Comparison of ENCODE assay signal across 9 cellular contexts in the genomic region with DNA sequence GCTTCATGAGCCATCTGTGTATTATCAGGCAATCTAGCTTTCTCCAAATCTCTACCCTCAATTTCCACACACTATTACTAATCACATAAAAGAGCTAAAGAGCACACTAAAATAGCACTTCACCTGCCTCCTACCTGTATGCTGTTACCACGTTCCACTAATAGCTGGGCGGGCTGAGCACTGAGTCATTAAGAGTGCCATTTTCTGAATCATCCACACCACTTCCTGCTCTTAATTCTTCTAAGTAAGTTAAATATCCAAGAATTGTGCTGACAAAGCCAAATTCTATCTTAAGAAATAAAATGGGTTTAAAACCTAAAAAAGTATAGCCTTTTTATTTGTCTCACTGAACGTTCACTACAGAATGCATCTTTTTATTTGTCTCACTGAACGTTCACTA. TPM values are rescaled to one million over a fixed set of nuclear protein-coding genes. Genes with fewer than 3 reads are reported as not detected.
DNase-seq lines count a peak whose midpoint lies in the region; ATAC-seq and TF ChIP-seq lines count a peak whose summit lies in the region.
"Had no signal": no experiment of that assay in that cellular context is flagged by ENCODE, and none has a peak within 500 bp of the region (broad histone marks: within the 10 kb centered on the region; RNA-seq: fewer than 3 reads in every experiment).

No MANE protein-coding gene starts in this region.

- no peak for TF ChIP-seq POLR2A in spleen (IDR thresholded peaks at IDR 0.05)

- H3K27ac Mint-ChIP-seq in activated naive CD8-positive, alpha-beta T cell treated with anti-CD3 and anti-CD28 coated beads, Interleukin-2, amount 50 U/mL, for 24 hours = peak overlapping the region; percentile 89

- peak; percentile 99 for ATAC-seq in activated naive CD8-positive, alpha-beta T cell treated with anti-CD3 and anti-CD28 coated beads, Interleukin-2, amount 50 U/mL, for 24 hours
- no peak for ATAC-seq in HG03108 (IDR thresholded peaks at IDR 0.05; ENCODE audit: unreplicated experiment)

- H3K27me3 ChIP-seq in tibial artery (no peaks in the 10 kb centered on the region), spleen (replicated peaks in 1 of 7) (no peaks in the 10 kb centered on the region)

- no peaks in the 10 kb centered on the region for H3K9me3 Mint-ChIP-seq in activated naive CD8-positive, alpha-beta T cell treated with anti-CD3 and anti-CD28 coated beads, Interleukin-2, amount 50 U/mL, for 24 hours

- H3K27ac ChIP-seq in tibial artery (no peak overlapping the region), spleen (no peak overlapping the region)

- H3K4me1 Mint-ChIP-seq in activated naive CD8-positive, alpha-beta T cell treated with anti-CD3 and anti-CD28 coated beads, Interleukin-2, amount 50 U/mL, for 24 hours = peaks cover 54% of the 10 kb centered on the region

- TF ChIP-seq CTCF in tibial artery (IDR thresholded peaks at IDR 0.05) (no peak), spleen (IDR thresholded peaks at IDR 0.05 in 8 of 11, conservative IDR thresholded peaks at IDR 0.05 in 3 of 11) (no peak)

- H3K27me3 Mint-ChIP-seq in activated naive CD8-positive, alpha-beta T cell treated with anti-CD3 and anti-CD28 coated beads, Interleukin-2, amount 50 U/mL, for 24 hours = no peaks in the 10 kb centered on the region

- WGBS in spleen, 5 donors = 70 to 75% (median 72%) methylated on average over 4 of the region's 4 CpGs

- DNase-seq in ELR (ENCODE audit: low read depth) (peak; percentile 72), SW480 (ENCODE audit: low spot score) (peak; percentile 80), tibial artery (no peak), spleen (no peak), NCI-H2227 (lab: John Stamatoyannopoulos, UW; ENCODE audit: unreplicated experiment) (no peak)
- peak; percentile 48 for DNase-seq in activated naive CD8-positive, alpha-beta T cell treated with anti-CD3 and anti-CD28 coated beads, Interleukin-2, amount 50 U/mL, for 24 hours
- DNase-seq in stimulated activated CD4-positive, alpha-beta T cell treated with anti-CD3 and anti-CD28 coated beads, Interleukin-12 subunit alpha, Interleukin-12 subunit beta, amount 100 ng/mL, for 24 hours (ENCODE audit: low read depth in 2 of 2) = peak; percentile 46 to 60
- DNase-seq: NCI-H1105 had no signal

- H3K9me3 ChIP-seq in tibial artery (no peaks in the 10 kb centered on the region), spleen (no peaks in the 10 kb centered on the region)

- intact Hi-C loops in tibial artery (cut with DNase I; ENCODE audit: low total_unique reads) (no loop called here), spleen (cut with DNase I; ENCODE audit: low total_unique reads) (no loop called here)

- H3K36me3 ChIP-seq in tibial artery (peaks cover 57 to 88% (median 70%) of the 10 kb centered on the region in 3 donors), spleen (peaks cover 4 to 100% (median 89%) of the 10 kb centered on the region in 6 donors)

- H3K4me3 ChIP-seq in tibial artery = no peak overlapping the region
- H3K4me3 ChIP-seq in spleen = no peak overlapping the region

- peaks cover 71% of the 10 kb centered on the region for H3K36me3 Mint-ChIP-seq in activated naive CD8-positive, alpha-beta T cell treated with anti-CD3 and anti-CD28 coated beads, Interleukin-2, amount 50 U/mL, for 24 hours (ENCODE audit: low read depth)

- H3K4me1 ChIP-seq in tibial artery (no peaks in the 10 kb centered on the region), spleen (peaks cover 0 to 7% (median 0%) of the 10 kb centered on the region in 6 donors)

- peak overlapping the region; percentile 22 for H3K4me3 Mint-ChIP-seq in activated naive CD8-positive, alpha-beta T cell treated with anti-CD3 and anti-CD28 coated beads, Interleukin-2, amount 50 U/mL, for 24 hours

RNA-seq across cellular contexts. Expression of a gene that starts 35.7 kb away (rescaled TPM):
- total RNA-seq in spleen = 10 to 100 TPM; 19.3 to 32.8 (median 28.0) TPM
- polyA plus RNA-seq in spleen = 10 to 100 TPM in 1 of 3 donors, 1 to 10 TPM in 2; 7.4 to 10.0 (median 7.5) TPM

Comparison
In these comparisons a context has a peak if more than half of its experiments do, and no peak if none do; other contexts are left out.
1. DNase-seq: peak in ELR (single experiment), SW480 (single experiment), activated naive CD8-positive, alpha-beta T cell treated with anti-CD3 and anti-CD28 coated beads, Interleukin-2, amount 50 U/mL, for 24 hours (single experiment) and stimulated activated CD4-positive, alpha-beta T cell treated with anti-CD3 and anti-CD28 coated beads, Interleukin-12 subunit alpha, Interleukin-12 subunit beta, amount 100 ng/mL, for 24 hours (2 of 2); none in tibial artery (0 of 2), spleen (single experiment) and NCI-H2227 (single experiment).